8 cellular contexts compared by ENCODE assay signal in the genomic region with DNA sequence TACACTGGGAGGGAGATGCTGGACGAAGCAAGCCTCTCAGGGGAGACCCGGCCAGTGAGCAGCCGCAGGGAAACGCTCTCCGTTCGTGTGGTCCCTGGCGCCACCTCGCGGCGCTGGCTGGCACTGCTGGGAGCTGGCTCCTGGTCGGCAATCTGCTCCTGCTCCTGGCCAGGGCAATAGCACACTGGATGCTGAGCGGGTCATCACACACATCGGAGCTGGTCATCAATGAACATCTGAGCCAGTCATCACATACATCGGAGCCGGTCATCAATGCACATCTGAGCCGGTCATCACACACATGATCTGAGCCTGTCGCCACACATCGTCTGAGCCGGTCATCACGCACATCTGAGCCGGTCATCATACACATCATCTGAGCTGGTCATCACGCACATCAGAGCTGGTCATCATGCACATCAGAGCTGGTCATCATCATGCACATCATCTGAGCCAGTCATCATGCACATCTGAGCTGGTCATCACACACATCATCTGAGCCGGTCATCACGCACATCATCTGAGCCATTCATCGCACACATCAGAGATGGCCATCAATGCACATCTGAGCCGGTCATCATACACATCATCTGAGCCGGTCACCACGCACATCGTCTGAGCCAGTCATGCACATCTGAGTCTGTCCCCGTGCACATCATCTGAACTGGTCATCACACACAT.
DNase-seq lines count a peak whose midpoint lies in the region; ATAC-seq and TF ChIP-seq lines count a peak whose summit lies in the region.

No MANE protein-coding gene starts in this region.

- H3K79me2 ChIP-seq in DND-41 (ENCODE audit: insufficient read depth, low read length), result no peaks in the 10 kb centered on the region

- H2AFZ ChIP-seq in DND-41 (ENCODE audit: low read depth, low read length), result no peak overlapping the region

- WGBS in testis, 2 donors, result 53 to 55% methylated on average over 24 to 30 of the region's 30 CpGs

- H3K9me3 ChIP-seq in DND-41 (ENCODE audit: insufficient read depth, low read length, severe bottlenecking), result no peaks in the 10 kb centered on the region
- H3K9me3 ChIP-seq in RWPE2 (ENCODE audit: severe bottlenecking), result no peaks in the 10 kb centered on the region
- H3K9me3 ChIP-seq in neutrophil, result no peaks in the 10 kb centered on the region
- no peaks in the 10 kb centered on the region for H3K9me3 ChIP-seq in testis

- H3K36me3 ChIP-seq in DND-41 (ENCODE audit: insufficient read depth, low read length), result no peaks in the 10 kb centered on the region
- no peaks in the 10 kb centered on the region for H3K36me3 ChIP-seq in RWPE2 (ENCODE audit: low read depth)
- H3K36me3 ChIP-seq in neutrophil, result no peaks in the 10 kb centered on the region
- H3K36me3 ChIP-seq in testis (ENCODE audit: low read depth, missing control alignments), result no peaks in the 10 kb centered on the region

- no peak overlapping the region for H3K4me3 ChIP-seq in DND-41 (ENCODE audit: low read depth in 1 of 2, low read length in 2 of 2)
- no peak overlapping the region for H3K4me3 ChIP-seq in RWPE2 (ENCODE audit: severe bottlenecking)
- no peak overlapping the region for H3K4me3 ChIP-seq in foreskin fibroblast (ENCODE audit: low read depth in 1 of 2, low read length in 2 of 2)
- no peak overlapping the region for H3K4me3 ChIP-seq in neutrophil (ENCODE audit: low read depth in 1 of 2, low read length in 1 of 2)
- H3K4me3 ChIP-seq in testis, result no peak overlapping the region

- DNase-seq in DND-41 (peak; percentile 71), RWPE2 (ENCODE audit: low spot score) (no peak), activated gamma-delta T cell (lab: John Stamatoyannopoulos, UW) (peak; percentile 32), foreskin fibroblast (peak; percentile 50 to 86), testis (peak; percentile 89)

- TF ChIP-seq POLR2A in testis (IDR thresholded peaks at IDR 0.05) (no peak), GM18505 (IDR thresholded peaks at IDR 0.05; ENCODE audit: borderline replicate concordance, extremely low read depth, insufficient read depth, insufficient read length) (no peak)

- H3K9ac ChIP-seq in DND-41 (ENCODE audit: low read depth, low read length), result no peak overlapping the region

- no peak overlapping the region for H3K4me2 ChIP-seq in DND-41 (ENCODE audit: insufficient read depth, low read length)

- no peaks in the 10 kb centered on the region for H3K4me1 ChIP-seq in DND-41 (ENCODE audit: insufficient read depth, low read length)
- no peaks in the 10 kb centered on the region for H3K4me1 ChIP-seq in RWPE2 (ENCODE audit: insufficient read depth, poor library complexity, severe bottlenecking)
- no peaks in the 10 kb centered on the region for H3K4me1 ChIP-seq in neutrophil (ENCODE audit: control insufficient read depth in 1 of 2, insufficient read depth in 1 of 2, low read depth in 1 of 2, low read length in 1 of 2)
- no peaks in the 10 kb centered on the region for H3K4me1 ChIP-seq in testis

- intact Hi-C loops in testis (cut with DNase I; ENCODE audit: low total_unique reads), result loop anchor here (5.0 to 10.0 kb wide), 2 partner anchors 306 to 311 kb away; no protein-coding TSS in a partner anchor

- H4K20me1 ChIP-seq in DND-41 (ENCODE audit: insufficient read depth, low read length), result peaks cover 20% of the 10 kb centered on the region

- peak; percentile 94 for TF ChIP-seq CTCF in DND-41 (IDR thresholded peaks at IDR 0.05; ENCODE audit: borderline replicate concordance, extremely low read depth, low read length, poor library complexity, severe bottlenecking)
- peak; percentile 97 for TF ChIP-seq CTCF in LNCAP (IDR thresholded peaks at IDR 0.05)
- peak; percentile 88 for TF ChIP-seq CTCF in RWPE2 (IDR thresholded peaks at IDR 0.05; ENCODE audit: poor library complexity, severe bottlenecking)
- TF ChIP-seq CTCF in foreskin fibroblast (IDR thresholded peaks at IDR 0.05; ENCODE audit: low read depth, low read length), result peak; percentile 92
- peak; percentile 22 for TF ChIP-seq CTCF in neutrophil (IDR thresholded peaks at IDR 0.05)
- peak; percentile 83 to 92 (median 92) for TF ChIP-seq CTCF in testis (IDR thresholded peaks at IDR 0.05)

- H3K27me3 ChIP-seq in DND-41 (ENCODE audit: insufficient read depth, low read length, poor library complexity) (peaks cover 16% of the 10 kb centered on the region), RWPE2 (ENCODE audit: insufficient read depth, poor library complexity, severe bottlenecking) (peaks cover 86% of the 10 kb centered on the region), neutrophil (peaks cover 52% of the 10 kb centered on the region), testis (no peaks in the 10 kb centered on the region)

- H3K27ac ChIP-seq in DND-41 (ENCODE audit: low read length), result no peak overlapping the region
- no peak overlapping the region for H3K27ac ChIP-seq in RWPE2 (ENCODE audit: poor library complexity, severe bottlenecking)
- no peak overlapping the region for H3K27ac ChIP-seq in neutrophil
- H3K27ac ChIP-seq in testis, result no peak overlapping the region

- peak; percentile 78 for ATAC-seq in DND-41 (ENCODE audit: insufficient read depth, low read depth)
- ATAC-seq in RWPE2 (ENCODE audit: low read depth), result peak; percentile 73
- no peak for ATAC-seq in GM18505 (IDR thresholded peaks at IDR 0.05; ENCODE audit: unreplicated experiment)

Comparison
In these comparisons a context has a peak if more than half of its experiments do, and no peak if none do; other contexts are left out.
1. CTCF ChIP-seq: peak in every context shown above with its lines; median percentile 97 in LNCAP; 94 in DND-41; 92 in foreskin fibroblast; 92 in testis; 88 in RWPE2; 22 in neutrophil.